ENCODE assay signal across 12 cellular contexts in the genomic region with DNA sequence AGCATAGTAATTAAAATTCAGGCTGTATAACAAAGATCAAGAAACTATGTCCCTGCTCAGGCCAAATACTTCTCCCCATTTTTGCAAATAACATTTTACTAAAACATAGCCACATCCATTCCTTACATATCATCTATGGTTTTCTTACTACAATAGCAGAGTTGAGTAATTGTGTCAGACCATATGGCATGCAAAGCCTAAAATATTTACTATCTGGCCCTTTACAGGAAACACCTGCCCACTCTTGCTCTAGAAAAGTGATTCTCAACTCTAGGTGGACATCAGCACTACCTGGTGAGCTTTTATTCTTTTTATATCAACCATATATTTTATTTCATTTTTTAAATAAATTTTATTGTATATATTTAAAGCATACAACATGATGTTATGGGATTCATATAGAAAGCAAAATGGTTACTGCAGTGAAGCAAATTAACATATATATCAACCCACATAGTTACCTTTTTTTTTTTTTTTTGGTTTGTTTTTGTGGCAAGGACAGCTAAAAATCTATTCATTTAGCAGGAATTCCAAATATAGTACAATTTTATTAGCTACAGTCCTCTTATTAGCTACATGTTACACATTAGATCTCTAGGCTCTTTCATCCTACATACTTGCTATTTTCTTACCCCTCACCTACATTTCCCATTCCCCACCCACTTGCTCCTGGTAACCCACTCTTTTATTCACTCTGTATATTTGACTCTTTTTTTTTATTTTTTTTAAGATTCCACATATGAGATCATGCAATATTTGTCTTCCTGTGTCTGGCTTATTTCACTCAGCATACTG. TPM values are rescaled to one million over a fixed set of nuclear protein-coding genes. Genes with fewer than 3 reads are reported as not detected.
A peak's percentile ranks its signal among the peaks of the same experiment; 100 is the strongest.
DNase-seq lines count a peak whose midpoint lies in the region; ATAC-seq and TF ChIP-seq lines count a peak whose summit lies in the region.
"Had no signal": no experiment of that assay in that cellular context is flagged by ENCODE, and none has a peak within 500 bp of the region (broad histone marks: within the 10 kb centered on the region; RNA-seq: fewer than 3 reads in every experiment).

No MANE protein-coding gene starts in this region.

- no peaks in the 10 kb centered on the region for H3K9me3 Mint-ChIP-seq in activated T-cell treated with anti-CD3 and anti-CD28 coated beads, Interleukin-2, amount 50 U/mL, for 4 hours
- H3K9me3 Mint-ChIP-seq in natural killer cell: no peaks in the 10 kb centered on the region
- no peaks in the 10 kb centered on the region for H3K9me3 Mint-ChIP-seq in mesothelial cell of epicardium

- no peak for ATAC-seq in activated T-cell treated with anti-CD3 and anti-CD28 coated beads, Interleukin-2, amount 50 U/mL, for 4 hours
- peak; percentile 48 for ATAC-seq in HG02870 (IDR thresholded peaks at IDR 0.05; ENCODE audit: unreplicated experiment)
- ATAC-seq in natural killer cell: peak in 1 of 3 donors; percentile 1

- no peaks in the 10 kb centered on the region for H3K27me3 Mint-ChIP-seq in activated T-cell treated with anti-CD3 and anti-CD28 coated beads, Interleukin-2, amount 50 U/mL, for 4 hours (ENCODE audit: low read depth)
- no peaks in the 10 kb centered on the region for H3K27me3 Mint-ChIP-seq in natural killer cell (ENCODE audit: low read depth in 2 of 2)
- H3K27me3 Mint-ChIP-seq in mesothelial cell of epicardium (ENCODE audit: low read depth): no peaks in the 10 kb centered on the region

- TF ChIP-seq CTCF in natural killer cell (IDR thresholded peaks at IDR 0.05) (no peak), mesothelial cell of epicardium (IDR thresholded peaks at IDR 0.05; ENCODE audit: unreplicated experiment) (no peak)

- peak overlapping the region; percentile 1 for H3K4me3 Mint-ChIP-seq in activated T-cell treated with anti-CD3 and anti-CD28 coated beads, Interleukin-2, amount 50 U/mL, for 4 hours
- H3K4me3 Mint-ChIP-seq in natural killer cell: peak overlapping the region; percentile 85
- no peak overlapping the region for H3K4me3 Mint-ChIP-seq in mesothelial cell of epicardium

- H3K4me1 Mint-ChIP-seq in activated T-cell treated with anti-CD3 and anti-CD28 coated beads, Interleukin-2, amount 50 U/mL, for 4 hours (ENCODE audit: low read depth): peaks cover 78% of the 10 kb centered on the region
- H3K4me1 Mint-ChIP-seq in natural killer cell (peaks cover 89 to 91% of the 10 kb centered on the region in 2 donors), mesothelial cell of epicardium (peaks cover 15% of the 10 kb centered on the region)

- intact Hi-C loops in natural killer cell (cut with micrococcal nuclease): loop anchor here (1.0 to 5.0 kb wide), 2 partner anchors 17 to 44 kb away; no protein-coding TSS in a partner anchor

- peak overlapping the region; percentile 85 to 90 for H3K27ac Mint-ChIP-seq in natural killer cell
- no peak overlapping the region for H3K27ac Mint-ChIP-seq in mesothelial cell of epicardium

- peaks cover 24% of the 10 kb centered on the region for H3K36me3 Mint-ChIP-seq in activated T-cell treated with anti-CD3 and anti-CD28 coated beads, Interleukin-2, amount 50 U/mL, for 4 hours (ENCODE audit: insufficient read depth)
- H3K36me3 Mint-ChIP-seq in natural killer cell (no peaks in the 10 kb centered on the region), mesothelial cell of epicardium (peaks cover 8% of the 10 kb centered on the region)

- DNase-seq in activated T-cell treated with anti-CD3 and anti-CD28 coated beads, Interleukin-2, amount 50 U/mL, for 4 hours: no peak
- no peak for DNase-seq in activated T-cell treated with anti-CD3 and anti-CD28 coated beads, Interleukin-2, amount 50 U/mL, for 1 hour
- DNase-seq in RPMI8226 (peak; percentile 71), natural killer cell (no peak), NOMO-1 treated with DMSO at 0.1 percent for 48 hours (lab: John Stamatoyannopoulos, UW; ENCODE audit: unreplicated experiment) (no peak), occipital lobe (lab: John Stamatoyannopoulos, UW) (no peak), mesothelial cell of epicardium (ENCODE audit: low spot score in 2 of 2, unreplicated experiment in 2 of 2) (no peak)
- DNase-seq: activated CD4-positive, alpha-beta T cell treated with anti-CD3 and anti-CD28 coated beads, Interleukin-2, amount 50 U/mL, for 4 hours; amygdala; stimulated activated CD4-positive, alpha-beta T cell treated with anti-CD3 and anti-CD28 coated beads, Interleukin-2, amount 100 ng/mL, for 48 hours; stimulated activated naive CD4-positive, alpha-beta T cell treated with Interleukin-2 at 50 U/mL for 16 hours had no signal

RNA-seq across cellular contexts. Expression of a gene that starts 19.6 kb away (rescaled TPM):
- total RNA-seq in activated T-cell treated with anti-CD3 and anti-CD28 coated beads, Interleukin-2, amount 50 U/mL, for 4 hours: 10 to 100 TPM; 36.0 to 40.6 (median 39.1) TPM
- 100 to 1,000 TPM in 2 of 3 donors, 10 to 100 TPM in 1; 94.8 to 116 (median 113) TPM for total RNA-seq in natural killer cell
- total RNA-seq in occipital lobe: 65.7 TPM
- total RNA-seq in mesothelial cell of epicardium: 37.7 to 41.3 TPM (median 40.8 TPM) in 3 replicates
